In genomic region chr21:45911806-45912325, GRCh38 we compare ENCODE assay signal across 24 cellular contexts.
DNase-seq lines count a peak whose midpoint lies in the region; ATAC-seq, FAIRE-seq and TF ChIP-seq lines count a peak whose summit lies in the region.
"Had no signal": no experiment of that assay in that cellular context is flagged by ENCODE, and none has a peak within 500 bp of the region (broad histone marks: within the 10 kb centered on the region; RNA-seq: fewer than 3 reads in every experiment).

No MANE protein-coding gene starts in this region.

- H2AFZ ChIP-seq in H1 (ENCODE audit: low read length), result no peak overlapping the region
- H2AFZ ChIP-seq in neural progenitor cell (replicated peaks), result no peak overlapping the region
- H2AFZ ChIP-seq: GM23338 had no signal

- H3K9me3 Mint-ChIP-seq in neural progenitor cell, result no peaks in the 10 kb centered on the region
- H3K9me3 Mint-ChIP-seq: CD4-positive, alpha-beta memory T cell; GM23338; HFFc6 had no signal

- TF ChIP-seq RAD21 in H1 (IDR thresholded peaks at IDR 0.05 in 1 of 2, conservative IDR thresholded peaks at IDR 0.05 in 1 of 2; ENCODE audit: low read depth in 2 of 2, low read length in 2 of 2), result no peak

- ATAC-seq in heart left ventricle, result no peak
- ATAC-seq in HG03442 (IDR thresholded peaks at IDR 0.05; ENCODE audit: unreplicated experiment), result no peak
- ATAC-seq: GM23338 had no signal

- FAIRE-seq in H1 (lab: Jason Lieb, UNC), result no peak
- FAIRE-seq: A204.1, G401.6, GM12892, GM19239, H54 had no signal

- no peak for TF ChIP-seq POLR2A in heart left ventricle (IDR thresholded peaks at IDR 0.05)
- no peak for TF ChIP-seq POLR2A in H1 (IDR thresholded peaks at IDR 0.05; ENCODE audit: control extremely low read depth in 1 of 2, low read depth in 2 of 2, low read length in 2 of 2)

- CTCF ChIA-PET in H1 (lab: Charles Lee; ENCODE audit: partially characterized antibody), result interaction anchor here (0.7 to 4.5 kb wide), 5 partner anchors 10 to 356 kb away, joined by 3 to 19 read pairs (median 3); no protein-coding TSS in a partner anchor

- 85 to 92% (median 91%) methylated on average over 13 to 15 of the region's 15 CpGs for WGBS in heart left ventricle, 4 donors
- 87% methylated on average over 15 of the region's 15 CpGs; no CpG with 5 or more reads in 1 of the 2 experiments for WGBS in H1 (ENCODE audit: extremely low coverage in 1 of 2, insufficient coverage in 1 of 2, insufficient read length in 1 of 2, insufficient replicate concordance in 2 of 2, low coverage in 1 of 2, low lambda C conversion rate in 2 of 2, missing lambda C conversion rate in 1 of 2), 2 experiments

- H3K27ac ChIP-seq in heart left ventricle, result no peak overlapping the region
- H3K27ac ChIP-seq in right atrium auricular region, result no peak overlapping the region
- 0 out of 2 replicates have a peak overlapping the region, but pooled peaks have one; percentile 6 for H3K27ac ChIP-seq in BLaER1
- no peak overlapping the region for H3K27ac ChIP-seq in H1 (ENCODE audit: low read depth, low read length)
- no peak overlapping the region for H3K27ac ChIP-seq in neural progenitor cell
- H3K27ac ChIP-seq: 22Rv1 had no signal

- H3K9ac ChIP-seq in BLaER1, result no peak overlapping the region
- H3K9ac ChIP-seq in H1 (replicated peaks in 1 of 4; ENCODE audit: extremely low read depth in 1 of 4, low read depth in 3 of 4, low read length in 3 of 4), result no peak overlapping the region
- no peak overlapping the region for H3K9ac ChIP-seq in neural progenitor cell

- H4K8ac ChIP-seq in H1 (ENCODE audit: extremely low read depth, insufficient read depth, low read length), result no peak overlapping the region

- H3K4ac ChIP-seq in H1 (replicated peaks; ENCODE audit: insufficient read length, low read depth, low read length), result no peak overlapping the region

- intact Hi-C loops in heart left ventricle (cut with DNase I), result no loop called here

- H2BK12ac ChIP-seq in H1 (ENCODE audit: low read depth, low read length), result no peak overlapping the region

- no peak overlapping the region for H2BK5ac ChIP-seq in H1 (ENCODE audit: low read depth, low read length)

- peaks cover 5% of the 10 kb centered on the region for H3K27me3 Mint-ChIP-seq in neural progenitor cell (ENCODE audit: insufficient read depth, low read depth)
- H3K27me3 Mint-ChIP-seq: B cell; CD4-positive, alpha-beta memory T cell had no signal

- peak overlapping the region; percentile 33 for H2BK120ac ChIP-seq in H1 (replicated peaks; ENCODE audit: low read depth, low read length)

- H3K14ac ChIP-seq in H1 (ENCODE audit: insufficient read length), result no peak overlapping the region

- H3K27me3 ChIP-seq in heart left ventricle (no peaks in the 10 kb centered on the region), right atrium auricular region (no peaks in the 10 kb centered on the region), BLaER1 (no peaks in the 10 kb centered on the region), H1 (replicated peaks in 1 of 4; ENCODE audit: control insufficient read depth in 3 of 4, extremely low read depth in 1 of 4, insufficient read depth in 3 of 4, low read length in 3 of 4) (no peaks in the 10 kb centered on the region; a peak in 1 of 7 replicates), neural progenitor cell (no peaks in the 10 kb centered on the region)

- H3F3A ChIP-seq in neural progenitor cell (ENCODE audit: low read depth), result no peaks in the 10 kb centered on the region

- H3K23me2 ChIP-seq in H1 (ENCODE audit: low read depth, low read length), result no peaks in the 10 kb centered on the region

- H4K91ac ChIP-seq in H1 (replicated peaks; ENCODE audit: insufficient read length, low read length), result no peak overlapping the region

- TF ChIP-seq EP300 in H1 (IDR thresholded peaks at IDR 0.05; ENCODE audit: borderline replicate concordance in 1 of 2, low read depth in 2 of 2, low read length in 2 of 2), result no peak

- H3K4me2 ChIP-seq in BLaER1 (peak overlapping the region; percentile 51; the same call in 1 of the 2 replicates), H1 (ENCODE audit: insufficient read depth in 1 of 2, low read depth in 2 of 2, low read length in 2 of 2) (no peak overlapping the region), neural progenitor cell (no peak overlapping the region)
- H3K4me2 ChIP-seq: GM23338 had no signal

- H4K20me1 ChIP-seq in BLaER1, result no peaks in the 10 kb centered on the region
- peaks cover 0 to 5% of the 10 kb centered on the region in 2 experiments for H4K20me1 ChIP-seq in H1 (replicated peaks in 1 of 2; ENCODE audit: control insufficient read depth in 1 of 2, insufficient read depth in 2 of 2, low read length in 2 of 2)
- H4K20me1 ChIP-seq in neural progenitor cell (ENCODE audit: low read depth), result no peaks in the 10 kb centered on the region

- no peaks in the 10 kb centered on the region for H3K36me3 Mint-ChIP-seq in neural progenitor cell
- H3K36me3 Mint-ChIP-seq: CD4-positive, alpha-beta memory T cell had no signal

- no peak overlapping the region; the same call in 1 of the 2 replicates for H3K18ac ChIP-seq in H1 (ENCODE audit: extremely low read depth, low read length)

- H3K56ac ChIP-seq in H1 (replicated peaks; ENCODE audit: insufficient read length, low read depth, low read length), result no peak overlapping the region

- no peak overlapping the region for H4K5ac ChIP-seq in H1 (ENCODE audit: insufficient read length, low read depth, low read length)

- no peaks in the 10 kb centered on the region for H3K36me3 ChIP-seq in heart left ventricle
- H3K36me3 ChIP-seq in right atrium auricular region, result no peaks in the 10 kb centered on the region
- peaks cover 52% of the 10 kb centered on the region; the same call in 1 of the 2 replicates for H3K36me3 ChIP-seq in BLaER1
- no peaks in the 10 kb centered on the region for H3K36me3 ChIP-seq in H1 (ENCODE audit: control insufficient read depth in 2 of 4, insufficient read depth in 4 of 4, low read length in 3 of 4)
- no peaks in the 10 kb centered on the region for H3K36me3 ChIP-seq in neural progenitor cell
- H3K36me3 ChIP-seq: HAP-1 had no signal

- DNase-seq in heart left ventricle (peak in 3 of 5 donors; percentile 3 to 24 (median 19)), right atrium auricular region (ENCODE audit: low spot score) (no peak), H1 (ENCODE audit: low read depth in 1 of 2, low spot score in 2 of 2) (no peak), neural progenitor cell (ENCODE audit: low spot score) (no peak), activated gamma-delta T cell treated with Interleukin-2 at 50 U/mL for 16 hours (no peak), DMS79 treated with DMSO at 0.1 percent for 48 hours (lab: John Stamatoyannopoulos, UW) (no peak)
- DNase-seq: C1 segment of cervical spinal cord; Calu3; CD4-positive, alpha-beta memory T cell; COR-L47; DMS53; DND-41; HFFc6 had no signal

- H3K4me3 Mint-ChIP-seq in neural progenitor cell, result no peak overlapping the region
- H3K4me3 Mint-ChIP-seq: B cell; CD4-positive, alpha-beta memory T cell; GM23338; HFFc6 had no signal

- POLR2A ChIA-PET in H1 (lab: Charles Lee; ENCODE audit: partially characterized antibody), result no interaction called here

- H2BK15ac ChIP-seq in H1 (ENCODE audit: low read length), result no peak overlapping the region

- H3K79me1 ChIP-seq in H1 (ENCODE audit: low read depth, low read length), result no peaks in the 10 kb centered on the region

- no peak for TF ChIP-seq CTCF in heart left ventricle (IDR thresholded peaks at IDR 0.05)
- no peak for TF ChIP-seq CTCF in right atrium auricular region (IDR thresholded peaks at IDR 0.05)
- TF ChIP-seq CTCF in H1 (IDR thresholded peaks at IDR 0.05; ENCODE audit: control extremely low read depth in 1 of 3, insufficient read depth in 1 of 3, low read depth in 1 of 3, low read length in 3 of 3), result no peak
- TF ChIP-seq CTCF in neural progenitor cell (IDR thresholded peaks at IDR 0.05), result no peak

- H3K4me1 ChIP-seq in heart left ventricle (peaks cover 0 to 7% (median 0%) of the 10 kb centered on the region in 12 donors), right atrium auricular region (peaks cover 0 to 12% of the 10 kb centered on the region in 2 donors), BLaER1 (peaks cover 45% of the 10 kb centered on the region), H1 (replicated peaks in 1 of 4; ENCODE audit: control insufficient read depth in 3 of 4, insufficient read depth in 4 of 4, low read length in 3 of 4) (no peaks in the 10 kb centered on the region), neural progenitor cell (no peaks in the 10 kb centered on the region)
- H3K4me1 ChIP-seq: HAP-1 had no signal

- H3K9me3 ChIP-seq in heart left ventricle (no peaks in the 10 kb centered on the region), right atrium auricular region (no peaks in the 10 kb centered on the region), BLaER1 (no peaks in the 10 kb centered on the region), H1 (ENCODE audit: insufficient read depth in 2 of 2, low read depth in 1 of 2, low read length in 1 of 2) (no peaks in the 10 kb centered on the region), neural progenitor cell (ENCODE audit: low read depth) (no peaks in the 10 kb centered on the region)
- H3K9me3 ChIP-seq: HAP-1 had no signal

- H3K4me3 ChIP-seq in heart left ventricle, result no peak overlapping the region
- H3K4me3 ChIP-seq in right atrium auricular region, result no peak overlapping the region
- H3K4me3 ChIP-seq in BLaER1, result no peak overlapping the region
- H3K4me3 ChIP-seq in H1 (ENCODE audit: extremely low read depth in 1 of 4, insufficient read depth in 2 of 4, low read depth in 3 of 4, low read length in 4 of 4), result no peak overlapping the region
- H3K4me3 ChIP-seq in neural progenitor cell, result no peak overlapping the region
- H3K4me3 ChIP-seq: GM23338, HAP-1 had no signal

- H3K4me1 Mint-ChIP-seq in neural progenitor cell, result peaks cover 11% of the 10 kb centered on the region
- H3K4me1 Mint-ChIP-seq: B cell, GM23338 had no signal

- H2BK20ac ChIP-seq in H1 (ENCODE audit: low read length), result no peak overlapping the region

- H3K79me2 ChIP-seq in H1 (ENCODE audit: control insufficient read depth in 1 of 2, insufficient read depth in 2 of 2, low read length in 2 of 2) (no peaks in the 10 kb centered on the region), neural progenitor cell (ENCODE audit: low read depth) (no peaks in the 10 kb centered on the region)

- peak overlapping the region; percentile 42 for H3K27ac Mint-ChIP-seq in neural progenitor cell
- H3K27ac Mint-ChIP-seq: B cell; CD4-positive, alpha-beta memory T cell; GM23338; HFFc6 had no signal

- no peak overlapping the region for H2AK5ac ChIP-seq in H1 (ENCODE audit: low read depth, low read length)

- no peak overlapping the region for H3K23ac ChIP-seq in H1 (ENCODE audit: insufficient read length)

TF ChIP-seq in H1, 55 proteins besides CTCF, POLR2A, EP300 and RAD21 (continues in another document):
- TF ChIP-seq KDM5A (IDR thresholded peaks at IDR 0.05; ENCODE audit: low read length) (no peak), NRF1 (IDR thresholded peaks at IDR 0.05; ENCODE audit: low read depth, low read length) (no peak), CHD1 (IDR thresholded peaks at IDR 0.05; ENCODE audit: low read depth, low read length) (no peak), BCL11A (IDR thresholded peaks at IDR 0.05; ENCODE audit: low read depth in 2 of 2, low read length in 2 of 2) (no peak), EZH2 (IDR thresholded peaks at IDR 0.05; ENCODE audit: low read depth, low read length, severe bottlenecking) (no peak)
- TF ChIP-seq, protein P1, sequence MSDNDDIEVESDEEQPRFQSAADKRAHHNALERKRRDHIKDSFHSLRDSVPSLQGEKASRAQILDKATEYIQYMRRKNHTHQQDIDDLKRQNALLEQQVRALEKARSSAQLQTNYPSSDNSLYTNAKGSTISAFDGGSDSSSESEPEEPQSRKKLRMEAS (IDR thresholded peaks at IDR 0.05), result no peak

Comparison
In these comparisons a context has a peak if more than half of its experiments do, and no peak if none do; other contexts are left out.
1. DNase-seq: peak in heart left ventricle (3 of 5); none in right atrium auricular region (single experiment), H1 (0 of 2), neural progenitor cell (single experiment), activated gamma-delta T cell treated with Interleukin-2 at 50 U/mL for 16 hours (single experiment) and DMS79 treated with DMSO at 0.1 percent for 48 hours (single experiment).